ENCODE assay signal across 8 cellular contexts in the genomic region with DNA sequence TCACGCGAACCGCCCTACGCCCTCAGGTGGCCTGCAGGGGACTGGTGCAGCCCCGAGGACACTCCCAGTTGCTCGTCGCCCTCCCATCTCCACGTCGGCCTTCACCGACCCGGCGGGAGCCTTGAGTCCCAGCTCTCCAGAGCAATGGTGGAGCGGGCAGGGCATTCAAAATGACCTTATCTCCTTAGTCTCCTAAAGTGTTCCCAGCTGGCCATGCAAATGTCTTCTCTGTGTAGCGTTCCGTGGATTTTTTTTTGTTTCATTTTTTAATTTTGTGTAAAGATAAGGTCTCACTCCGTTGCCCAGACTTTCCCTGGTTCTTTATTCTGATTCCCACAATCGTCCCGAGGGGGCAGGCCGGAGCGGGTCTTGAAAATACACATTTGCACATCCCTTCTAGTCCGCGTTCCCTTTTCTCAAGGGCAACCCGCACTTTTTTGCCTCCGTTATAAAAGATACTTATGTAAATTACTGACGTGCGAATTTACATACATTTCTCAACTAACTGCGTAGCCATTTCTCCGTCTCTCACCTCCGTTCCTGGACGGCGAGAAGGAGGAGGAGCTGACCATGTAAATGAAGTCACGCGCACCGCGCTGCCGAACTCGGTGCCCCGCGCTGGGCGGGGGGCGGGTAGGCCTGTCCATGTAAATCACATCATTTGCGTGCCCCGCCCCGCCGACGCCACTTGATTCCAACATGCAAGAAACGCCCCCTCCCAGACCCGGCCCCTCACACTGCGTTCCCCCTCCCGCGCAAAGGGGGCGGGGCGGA. TPM values are rescaled to one million over a fixed set of nuclear protein-coding genes. Genes with fewer than 3 reads are reported as not detected.
DNase-seq lines count a peak whose midpoint lies in the region; ATAC-seq, FAIRE-seq and TF ChIP-seq lines count a peak whose summit lies in the region.

No MANE protein-coding gene starts in this region.

- FAIRE-seq in islet of Langerhans (lab: Jason Lieb, UNC): peak; percentile 80

- H3K4me3 Mint-ChIP-seq in activated B cell treated with CpG ODN at 0.5 μM for 24 hours: peak overlapping the region; percentile 95
- H3K4me3 Mint-ChIP-seq in central memory CD8-positive, alpha-beta T cell: peak overlapping the region; percentile 98

- peaks cover 62% of the 10 kb centered on the region for H3K4me1 Mint-ChIP-seq in activated B cell treated with CpG ODN at 0.5 μM for 24 hours
- H3K4me1 Mint-ChIP-seq in central memory CD8-positive, alpha-beta T cell: peaks cover 45% of the 10 kb centered on the region

- intact Hi-C loops in activated B cell treated with CpG ODN at 0.5 μM for 24 hours (cut with micrococcal nuclease): loop anchor here (1.0 to 5.0 kb wide), 8 partner anchors 9 to 464 kb away; a partner anchor contains a TSS

- ATAC-seq in GM19023 (IDR thresholded peaks at IDR 0.05; ENCODE audit: unreplicated experiment) (peak; percentile 79), HG03196 (IDR thresholded peaks at IDR 0.05; ENCODE audit: unreplicated experiment) (peak; percentile 70), activated B cell treated with CpG ODN at 0.5 μM for 24 hours (ENCODE audit: low read depth) (peak; percentile 38)
- peak; percentile 85 for ATAC-seq in central memory CD8-positive, alpha-beta T cell (replicated peaks; ENCODE audit: extremely low read depth, poor library complexity, severe bottlenecking)

- DNase-seq in AG20443 (ENCODE audit: low spot score) (peak; percentile 97), NCI-H226 (peak; percentile 97), activated B cell treated with CpG ODN at 0.5 μM for 24 hours (peak; percentile 57)
- peak; percentile 99 to 100 for DNase-seq in central memory CD8-positive, alpha-beta T cell (ENCODE audit: low spot score in 2 of 2)
- DNase-seq in stimulated activated CD4-positive, alpha-beta T cell treated with anti-CD3 and anti-CD28 coated beads, Interleukin-12 subunit alpha, Interleukin-12 subunit beta, amount 100 ng/mL, for 24 hours (ENCODE audit: low read depth in 2 of 2): peak; percentile 100

- POLR2A ChIA-PET in activated B cell treated with CpG ODN at 0.5 μM for 24 hours (lab: Charles Lee): interaction anchor here (0.6 to 9.6 kb wide), 24 partner anchors 9 to 1393 kb away, joined by 3 to 287 read pairs (median 7); a partner anchor contains a TSS

- no peaks in the 10 kb centered on the region for H3K9me3 Mint-ChIP-seq in activated B cell treated with CpG ODN at 0.5 μM for 24 hours
- H3K9me3 Mint-ChIP-seq in central memory CD8-positive, alpha-beta T cell: no peaks in the 10 kb centered on the region

- H3K27ac Mint-ChIP-seq in activated B cell treated with CpG ODN at 0.5 μM for 24 hours: peak overlapping the region; percentile 99
- peak overlapping the region; percentile 99 for H3K27ac Mint-ChIP-seq in central memory CD8-positive, alpha-beta T cell (ENCODE audit: low read depth)

- no peak for TF ChIP-seq CTCF in activated B cell treated with CpG ODN at 0.5 μM for 24 hours (IDR thresholded peaks at IDR 0.05)

- H3K27me3 Mint-ChIP-seq in activated B cell treated with CpG ODN at 0.5 μM for 24 hours: no peaks in the 10 kb centered on the region
- H3K27me3 Mint-ChIP-seq in central memory CD8-positive, alpha-beta T cell: no peaks in the 10 kb centered on the region

- CTCF ChIA-PET in activated B cell treated with CpG ODN at 0.5 μM for 24 hours (lab: Charles Lee): interaction anchor here (0.6 to 3.0 kb wide), 6 partner anchors 8 to 135 kb away, joined by 3 to 18 read pairs (median 4); a partner anchor contains a TSS

- peaks cover 60% of the 10 kb centered on the region for H3K36me3 Mint-ChIP-seq in activated B cell treated with CpG ODN at 0.5 μM for 24 hours (ENCODE audit: low read depth)
- peaks cover 47% of the 10 kb centered on the region for H3K36me3 Mint-ChIP-seq in central memory CD8-positive, alpha-beta T cell (ENCODE audit: insufficient read depth)

RNA-seq across cellular contexts. Expression of a gene that starts 0.6 kb away (rescaled TPM):
- total RNA-seq in activated B cell treated with CpG ODN at 0.5 μM for 24 hours: 136 and 147 TPM in 2 replicates

RNA-seq across cellular contexts. Expression of a gene that starts 20.4 kb away (rescaled TPM):
- 90.6 and 98.1 TPM in 2 replicates for total RNA-seq in activated B cell treated with CpG ODN at 0.5 μM for 24 hours

RNA-seq across cellular contexts. Expression of a gene that starts 23.1 kb away (rescaled TPM):
- 1.1 and 1.4 TPM in 2 replicates for total RNA-seq in activated B cell treated with CpG ODN at 0.5 μM for 24 hours

RNA-seq across cellular contexts. Expression of a gene that starts 47.4 kb away (rescaled TPM):
- 138 TPM in 2 replicates for total RNA-seq in activated B cell treated with CpG ODN at 0.5 μM for 24 hours

RNA-seq across cellular contexts. Expression of a gene that starts 48.1 kb away (rescaled TPM):
- 8.5 and 12.7 TPM in 2 replicates for total RNA-seq in activated B cell treated with CpG ODN at 0.5 μM for 24 hours

Comparison
In these comparisons a context has a peak if more than half of its experiments do, and no peak if none do; other contexts are left out.
1. Peak in every context shown above with its lines: DNase-seq and ATAC-seq.